ENCODE assay signal across 1 cellular context in the genomic region with DNA sequence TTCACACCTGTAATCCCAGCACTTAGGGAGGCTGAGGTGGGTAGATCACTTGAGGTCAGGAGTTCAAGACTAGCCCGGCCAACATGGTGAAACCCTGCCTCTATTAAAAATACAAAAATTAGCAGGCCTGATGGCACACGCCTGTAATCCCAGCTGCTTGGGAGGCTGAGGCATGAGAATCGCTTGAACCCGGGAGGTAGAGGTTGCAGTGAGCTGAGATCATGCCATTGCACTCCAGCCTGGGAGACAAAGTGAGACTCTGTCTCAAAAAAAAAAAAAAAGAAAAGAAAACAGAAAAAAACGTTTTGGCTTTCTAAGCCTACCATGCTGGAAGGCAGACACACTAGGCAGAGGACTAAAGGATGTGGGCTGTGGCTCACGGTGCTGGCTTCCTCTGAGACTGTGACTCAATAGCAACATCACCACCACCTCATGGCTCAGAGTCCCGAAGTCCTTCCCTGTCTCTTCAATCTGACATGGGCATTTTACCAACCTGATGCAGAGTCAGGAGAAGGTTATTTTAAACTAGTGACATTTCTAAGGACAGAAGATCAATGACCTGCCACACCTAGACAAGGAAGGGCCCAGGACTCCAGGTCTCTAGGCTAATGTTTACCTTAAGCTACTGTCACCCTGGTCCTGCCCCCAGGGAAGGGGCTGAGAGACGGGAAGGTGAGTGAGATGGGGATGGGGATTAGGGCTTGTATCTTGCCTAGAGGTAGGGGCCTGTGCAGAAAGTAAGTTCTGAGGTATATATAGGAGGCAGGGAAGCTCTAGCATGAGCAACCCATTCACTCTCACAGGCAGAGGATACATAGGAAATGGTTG.
TF ChIP-seq lines count a peak whose summit lies in the region.

No MANE protein-coding gene starts in this region.

TF ChIP-seq in H1, 55 proteins besides CTCF, POLR2A, EP300 and RAD21:
- TF ChIP-seq ZNF274 (IDR thresholded peaks at IDR 0.05; ENCODE audit: borderline replicate concordance, extremely low read depth, low read length) (no peak), KDM5A (IDR thresholded peaks at IDR 0.05; ENCODE audit: low read length) (no peak), RFX5 (IDR thresholded peaks at IDR 0.05; ENCODE audit: borderline replicate concordance, low read depth, low read length) (no peak), SIRT6 (IDR thresholded peaks at IDR 0.05; ENCODE audit: low read length) (no peak), NANOG (IDR thresholded peaks at IDR 0.05; ENCODE audit: insufficient read depth, low read depth, low read length, poor library complexity, severe bottlenecking) (no peak)
